9 cellular contexts compared by ENCODE assay signal in genomic region chr20:32731882-32732266, GRCh38. TPM values are rescaled to one million over a fixed set of nuclear protein-coding genes. Genes with fewer than 3 reads are reported as not detected.
DNase-seq lines count a peak whose midpoint lies in the region; ATAC-seq and TF ChIP-seq lines count a peak whose summit lies in the region.
"Had no signal": no experiment of that assay in that cellular context is flagged by ENCODE, and none has a peak within 500 bp of the region (broad histone marks: within the 10 kb centered on the region; RNA-seq: fewer than 3 reads in every experiment).

No MANE protein-coding gene starts in this region.

- 19 to 39% methylated on average over 4 of the region's 4 CpGs for WGBS in lung, 2 donors

- H3K4me3 ChIP-seq in CD8-positive, alpha-beta memory T cell (ENCODE audit: low read length), result no peak overlapping the region
- no peak overlapping the region for H3K4me3 ChIP-seq in lung

- DNase-seq in CD8-positive, alpha-beta memory T cell, result no peak
- DNase-seq in HuH-7.5 (ENCODE audit: low spot score) (peak; percentile 74), lung (ENCODE audit: low spot score) (no peak), H4 (ENCODE audit: low spot score) (no peak), HFFc6 (no peak)
- no peak for DNase-seq in activated T-helper 2 cell treated with anti-CD3 and anti-CD28 coated beads, Interferon-gamma antibody, Interleukin-2, Interleukin-4, amounts not matched to agents 10 μg/mL and 5 μg/mL and 100 μg/mL, durations not matched to agents 14 hours and 24 hours and 36 hours (ENCODE audit: low spot score)
- DNase-seq: NCI-H1694 treated with DMSO at 0.1 percent for 48 hours had no signal

- H3K36me3 Mint-ChIP-seq in CD8-positive, alpha-beta memory T cell, result peaks cover 0 to 46% (median 10%) of the 10 kb centered on the region in 3 donors
- peaks cover 39% of the 10 kb centered on the region for H3K36me3 Mint-ChIP-seq in activated T-helper 2 cell treated with anti-CD3 and anti-CD28 coated beads, Interferon-gamma antibody, Interleukin-2, Interleukin-4, amounts not matched to agents 10 μg/mL and 5 μg/mL and 100 μg/mL, durations not matched to agents 14 hours and 24 hours and 36 hours (ENCODE audit: low read depth)
- H3K36me3 Mint-ChIP-seq in HFFc6 (ENCODE audit: low read depth), result 0 out of 2 replicates have a peak, but pooled peaks cover under 1% of the 10 kb centered on the region

- H3K27me3 ChIP-seq in CD8-positive, alpha-beta memory T cell (ENCODE audit: insufficient read depth, low read length, poor library complexity, severe bottlenecking), result no peaks in the 10 kb centered on the region
- H3K27me3 ChIP-seq in lung (ENCODE audit: control insufficient read depth, insufficient read depth), result no peaks in the 10 kb centered on the region

- no peak for TF ChIP-seq CTCF in lung (IDR thresholded peaks at IDR 0.05; ENCODE audit: control extremely low read depth, extremely low read depth)
- TF ChIP-seq CTCF in HFFc6 (IDR thresholded peaks at IDR 0.05), result no peak

- peaks cover 17 to 34% (median 28%) of the 10 kb centered on the region in 3 donors for H3K4me1 Mint-ChIP-seq in CD8-positive, alpha-beta memory T cell
- peaks cover 25% of the 10 kb centered on the region for H3K4me1 Mint-ChIP-seq in activated T-helper 2 cell treated with anti-CD3 and anti-CD28 coated beads, Interferon-gamma antibody, Interleukin-2, Interleukin-4, amounts not matched to agents 10 μg/mL and 5 μg/mL and 100 μg/mL, durations not matched to agents 14 hours and 24 hours and 36 hours (ENCODE audit: low read depth)
- H3K4me1 Mint-ChIP-seq in HFFc6 (ENCODE audit: low read depth), result peaks cover 41% of the 10 kb centered on the region

- H3K27ac ChIP-seq in CD8-positive, alpha-beta memory T cell (ENCODE audit: low read depth, low read length), result peak overlapping the region; percentile 36
- peak overlapping the region in 1 of 2 donors; percentile 7 for H3K27ac ChIP-seq in lung (ENCODE audit: low read depth in 1 of 2, low read length in 1 of 2)

- no peaks in the 10 kb centered on the region for H3K9me3 ChIP-seq in CD8-positive, alpha-beta memory T cell (ENCODE audit: low read length)
- no peaks in the 10 kb centered on the region for H3K9me3 ChIP-seq in lung (ENCODE audit: control insufficient read depth in 2 of 2, insufficient read depth in 1 of 2, low read length in 1 of 2)

- H3K4me3 Mint-ChIP-seq in CD8-positive, alpha-beta memory T cell, result no peak overlapping the region
- no peak overlapping the region for H3K4me3 Mint-ChIP-seq in activated T-helper 2 cell treated with anti-CD3 and anti-CD28 coated beads, Interferon-gamma antibody, Interleukin-2, Interleukin-4, amounts not matched to agents 10 μg/mL and 5 μg/mL and 100 μg/mL, durations not matched to agents 14 hours and 24 hours and 36 hours (ENCODE audit: low read depth)
- H3K4me3 Mint-ChIP-seq in HFFc6, result no peak overlapping the region; the same call in 1 of the 2 replicates

- H3K27me3 Mint-ChIP-seq in CD8-positive, alpha-beta memory T cell, result no peaks in the 10 kb centered on the region
- H3K27me3 Mint-ChIP-seq in activated T-helper 2 cell treated with anti-CD3 and anti-CD28 coated beads, Interferon-gamma antibody, Interleukin-2, Interleukin-4, amounts not matched to agents 10 μg/mL and 5 μg/mL and 100 μg/mL, durations not matched to agents 14 hours and 24 hours and 36 hours (ENCODE audit: low read depth), result no peaks in the 10 kb centered on the region
- no peaks in the 10 kb centered on the region; the same call in 1 of the 2 replicates for H3K27me3 Mint-ChIP-seq in HFFc6 (ENCODE audit: insufficient read depth)

- intact Hi-C loops in activated T-helper 2 cell treated with anti-CD3 and anti-CD28 coated beads, Interferon-gamma antibody, Interleukin-2, Interleukin-4, amounts not matched to agents 10 μg/mL and 5 μg/mL and 100 μg/mL, durations not matched to agents 14 hours and 24 hours and 36 hours (cut with micrococcal nuclease), result no loop called here

- POLR2A ChIA-PET in CD8-positive, alpha-beta memory T cell (lab: Charles Lee), result no interaction called here

- H3K4me1 ChIP-seq in CD8-positive, alpha-beta memory T cell (ENCODE audit: insufficient read depth, low read length), result peaks cover 35% of the 10 kb centered on the region
- peaks cover 0 to 4% of the 10 kb centered on the region in 2 donors for H3K4me1 ChIP-seq in lung (ENCODE audit: control insufficient read depth in 2 of 2, insufficient read depth in 2 of 2, low read length in 2 of 2)

- no peaks in the 10 kb centered on the region for H3K9me3 Mint-ChIP-seq in CD8-positive, alpha-beta memory T cell
- no peaks in the 10 kb centered on the region for H3K9me3 Mint-ChIP-seq in activated T-helper 2 cell treated with anti-CD3 and anti-CD28 coated beads, Interferon-gamma antibody, Interleukin-2, Interleukin-4, amounts not matched to agents 10 μg/mL and 5 μg/mL and 100 μg/mL, durations not matched to agents 14 hours and 24 hours and 36 hours
- no peaks in the 10 kb centered on the region for H3K9me3 Mint-ChIP-seq in HFFc6

- ATAC-seq in lung (ENCODE audit: insufficient read depth, low FRiP score) (peak; percentile 41), GM21360 (IDR thresholded peaks at IDR 0.05; ENCODE audit: unreplicated experiment) (no peak), GM18511 (IDR thresholded peaks at IDR 0.05; ENCODE audit: unreplicated experiment) (no peak)

- CTCF ChIA-PET in CD8-positive, alpha-beta memory T cell (lab: Charles Lee), result interaction anchor here (0.7 to 1.3 kb wide), 2 partner anchors 46 to 57 kb away, joined by 3 to 5 read pairs; no protein-coding TSS in a partner anchor

- peaks cover 6% of the 10 kb centered on the region for H3K36me3 ChIP-seq in CD8-positive, alpha-beta memory T cell (ENCODE audit: insufficient read depth, low read length)
- peaks cover 2 to 3% of the 10 kb centered on the region in 2 donors for H3K36me3 ChIP-seq in lung (ENCODE audit: control insufficient read depth in 2 of 2, insufficient read depth in 2 of 2, low read length in 2 of 2)

- peak overlapping the region in 1 of 8 donors; percentile 45 for H3K27ac Mint-ChIP-seq in CD8-positive, alpha-beta memory T cell
- peak overlapping the region; percentile 83 for H3K27ac Mint-ChIP-seq in activated T-helper 2 cell treated with anti-CD3 and anti-CD28 coated beads, Interferon-gamma antibody, Interleukin-2, Interleukin-4, amounts not matched to agents 10 μg/mL and 5 μg/mL and 100 μg/mL, durations not matched to agents 14 hours and 24 hours and 36 hours
- no peak overlapping the region for H3K27ac Mint-ChIP-seq in HFFc6

RNA-seq across cellular contexts. Expression of gene COMMD7, which starts 11.4 kb away (rescaled TPM):
- total RNA-seq in CD8-positive, alpha-beta memory T cell, result 10 to 100 TPM; 33.8 to 35.6 TPM
- 105 TPM for polyA plus RNA-seq in CD8-positive, alpha-beta memory T cell
- 55.7 and 56.5 TPM in 2 replicates for total RNA-seq in activated T-helper 2 cell treated with anti-CD3 and anti-CD28 coated beads, Interferon-gamma antibody, Interleukin-2, Interleukin-4, amounts not matched to agents 10 μg/mL and 5 μg/mL and 100 μg/mL, durations not matched to agents 14 hours and 24 hours and 36 hours
- 10 to 100 TPM; 26.1 to 39.0 TPM for total RNA-seq in lung
- polyA plus RNA-seq in lung, result 10 to 100 TPM; 47.1 to 53.4 TPM
- total RNA-seq in H4 (2014; rRNA removed; shearing (Covaris generic)), result 17.4 and 29.3 TPM in 2 replicates
- total RNA-seq in HFFc6 (2021; fragmentation: NEBNext Ultra II Directional; extraction: Animal tissue kit (Norgen Biotek cat#: 25700)), result 10 to 100 TPM; 45.4 to 58.4 (median 51.5) TPM

RNA-seq across cellular contexts. Expression of gene DNMT3B, which starts 30.3 kb away (rescaled TPM):
- 1 to 10 TPM in 1 of 2 experiments, under 1 TPM in 1; 1.00 to 1.4 TPM for total RNA-seq in CD8-positive, alpha-beta memory T cell
- 0.22 TPM for polyA plus RNA-seq in CD8-positive, alpha-beta memory T cell
- total RNA-seq in activated T-helper 2 cell treated with anti-CD3 and anti-CD28 coated beads, Interferon-gamma antibody, Interleukin-2, Interleukin-4, amounts not matched to agents 10 μg/mL and 5 μg/mL and 100 μg/mL, durations not matched to agents 14 hours and 24 hours and 36 hours, result 2.8 and 3.4 TPM in 2 replicates
- 1 to 10 TPM; 1.0 to 3.1 TPM for total RNA-seq in lung
- under 1 TPM; 0.31 to 0.79 TPM for polyA plus RNA-seq in lung
- 3.3 and 5.4 TPM in 2 replicates for total RNA-seq in H4 (2014; rRNA removed; shearing (Covaris generic))
- 1 to 10 TPM in 5 of 6 experiments, under 1 TPM in 1; 0.74 to 1.5 (median 1.2) TPM for total RNA-seq in HFFc6 (2021; fragmentation: NEBNext Ultra II Directional; extraction: Animal tissue kit (Norgen Biotek cat#: 25700))

RNA-seq across cellular contexts. Expression of gene C20orf203, which starts 58.1 kb away (rescaled TPM):
- total RNA-seq in CD8-positive, alpha-beta memory T cell, result not detected
- not detected for polyA plus RNA-seq in CD8-positive, alpha-beta memory T cell
- 0.05 and 0.11 TPM in 2 replicates for total RNA-seq in activated T-helper 2 cell treated with anti-CD3 and anti-CD28 coated beads, Interferon-gamma antibody, Interleukin-2, Interleukin-4, amounts not matched to agents 10 μg/mL and 5 μg/mL and 100 μg/mL, durations not matched to agents 14 hours and 24 hours and 36 hours
- under 1 TPM; 0.06 to 0.17 TPM for total RNA-seq in lung
- polyA plus RNA-seq in lung, result under 1 TPM in 1 of 2 donors, not detected in 1; 0.16 TPM
- not detected in 2 replicates for total RNA-seq in H4 (2014; rRNA removed; shearing (Covaris generic))
- not detected for total RNA-seq in HFFc6 (2021; fragmentation: NEBNext Ultra II Directional; extraction: Animal tissue kit (Norgen Biotek cat#: 25700))
